ENCODE assay signal across 10 cellular contexts in genomic region chr1:241357366-241358305, GRCh38. TPM values are rescaled to one million over a fixed set of nuclear protein-coding genes. Genes with fewer than 3 reads are reported as not detected.
A peak's percentile ranks its signal among the peaks of the same experiment; 100 is the strongest.
DNase-seq lines count a peak whose midpoint lies in the region; ATAC-seq and TF ChIP-seq lines count a peak whose summit lies in the region.
"Had no signal": no experiment of that assay in that cellular context is flagged by ENCODE, and none has a peak within 500 bp of the region (broad histone marks: within the 10 kb centered on the region; RNA-seq: fewer than 3 reads in every experiment).

No MANE protein-coding gene starts in this region.

- no peaks in the 10 kb centered on the region for H3F3A ChIP-seq in PC-9 (ENCODE audit: insufficient read depth, low read depth)

- H3K4me2 ChIP-seq in Karpas-422 (ENCODE audit: low read depth, low read length, poor library complexity, severe bottlenecking) (peak overlapping the region; percentile 74), PC-9 (no peak overlapping the region)

- peak overlapping the region; percentile 61; the same call in 1 of the 2 replicates for H3K4me3 ChIP-seq in Karpas-422 (ENCODE audit: low read length)
- H3K4me3 ChIP-seq in PC-9, result no peak overlapping the region

- no peaks in the 10 kb centered on the region for H3K36me3 ChIP-seq in Karpas-422 (ENCODE audit: insufficient read depth, low read length)
- no peaks in the 10 kb centered on the region for H3K36me3 ChIP-seq in PC-9 (ENCODE audit: low read depth)
- H3K36me3 ChIP-seq: adrenal gland had no signal

- no peaks in the 10 kb centered on the region for H3K36me3 Mint-ChIP-seq in CD4-positive, alpha-beta T cell (ENCODE audit: low read depth)
- H3K36me3 Mint-ChIP-seq in endothelial cell (ENCODE audit: low read depth, unreplicated experiment) (no peaks in the 10 kb centered on the region), osteocyte (ENCODE audit: unreplicated experiment) (no peaks in the 10 kb centered on the region)

- H3K27me3 ChIP-seq in CD4-positive, alpha-beta T cell (ENCODE audit: control insufficient read depth, insufficient read depth, low read length), result peaks cover 35% of the 10 kb centered on the region
- H3K27me3 ChIP-seq in Karpas-422 (ENCODE audit: low read length), result no peaks in the 10 kb centered on the region
- H3K27me3 ChIP-seq in PC-9 (ENCODE audit: insufficient read depth, low read depth), result no peaks in the 10 kb centered on the region
- H3K27me3 ChIP-seq: adrenal gland had no signal

- H3K79me2 ChIP-seq in Karpas-422 (ENCODE audit: low read length) (no peaks in the 10 kb centered on the region), PC-9 (ENCODE audit: low read depth) (no peaks in the 10 kb centered on the region)

- H3K27me3 Mint-ChIP-seq in CD4-positive, alpha-beta T cell, result peaks cover 62% of the 10 kb centered on the region
- H3K27me3 Mint-ChIP-seq in endothelial cell (ENCODE audit: unreplicated experiment) (peaks cover 8% of the 10 kb centered on the region), osteocyte (ENCODE audit: unreplicated experiment) (no peaks in the 10 kb centered on the region)

- peak overlapping the region; percentile 10 for H3K4me3 Mint-ChIP-seq in CD4-positive, alpha-beta T cell
- H3K4me3 Mint-ChIP-seq in endothelial cell (ENCODE audit: unreplicated experiment) (peak overlapping the region; percentile 90), osteocyte (ENCODE audit: unreplicated experiment) (peak overlapping the region; percentile 70)

- no peaks in the 10 kb centered on the region for H3K9me3 ChIP-seq in CD4-positive, alpha-beta T cell (ENCODE audit: control insufficient read depth, low read length)
- H3K9me3 ChIP-seq in Karpas-422 (ENCODE audit: low read length) (no peaks in the 10 kb centered on the region), PC-9 (ENCODE audit: insufficient read depth, low read depth) (no peaks in the 10 kb centered on the region)
- H3K9me3 ChIP-seq: adrenal gland had no signal

- CTCF ChIA-PET in CD4-positive, alpha-beta T cell (lab: Charles Lee), result no interaction called here
- CTCF ChIA-PET in PC-9 (lab: Charles Lee), result interaction anchor here (0.7 kb wide), 1 partner anchor 25 kb away, joined by 3 read pairs; no protein-coding TSS in a partner anchor

- POLR2A ChIA-PET in CD4-positive, alpha-beta T cell (lab: Charles Lee), result no interaction called here
- POLR2A ChIA-PET in PC-9 (lab: Charles Lee; ENCODE audit: unreplicated experiment), result no interaction called here

- H3K9ac ChIP-seq in Karpas-422 (ENCODE audit: low read length), result peak overlapping the region; percentile 53; the same call in 1 of the 2 replicates

- intact Hi-C loops in CD4-positive, alpha-beta T cell (cut with DNase I, micrococcal nuclease), result no loop called here
- intact Hi-C loops in PC-9 (cut with micrococcal nuclease; ENCODE audit: unreplicated experiment), result no loop called here

- BruUV-seq in PC-9 (replicated peaks; lab: Mats Ljungman, UMichigan), result no TSS peak

- no peak for TF ChIP-seq CTCF in CD4-positive, alpha-beta T cell (IDR thresholded peaks at IDR 0.05)
- TF ChIP-seq CTCF in endothelial cell (IDR thresholded peaks at IDR 0.05; ENCODE audit: unreplicated experiment), result no peak
- TF ChIP-seq CTCF in osteocyte (IDR thresholded peaks at IDR 0.05), result no peak
- TF ChIP-seq CTCF in PC-9 (conservative IDR thresholded peaks at IDR 0.05), result no peak

- H3K4me1 ChIP-seq in Karpas-422 (ENCODE audit: low read length) (peaks cover 7% of the 10 kb centered on the region), PC-9 (replicated peaks; ENCODE audit: insufficient read depth) (no peaks in the 10 kb centered on the region)
- H3K4me1 ChIP-seq: adrenal gland had no signal

- no peak overlapping the region for H3K27ac Mint-ChIP-seq in CD4-positive, alpha-beta T cell
- H3K27ac Mint-ChIP-seq in endothelial cell (ENCODE audit: unreplicated experiment) (no peak overlapping the region), osteocyte (ENCODE audit: unreplicated experiment) (peak overlapping the region; percentile 44)

- no peaks in the 10 kb centered on the region for H3K9me3 Mint-ChIP-seq in CD4-positive, alpha-beta T cell
- H3K9me3 Mint-ChIP-seq in endothelial cell (ENCODE audit: unreplicated experiment) (no peaks in the 10 kb centered on the region), osteocyte (ENCODE audit: unreplicated experiment) (no peaks in the 10 kb centered on the region)

- H3K9me2 ChIP-seq in Karpas-422 (replicated peaks; ENCODE audit: insufficient read depth, low read length) (no peaks in the 10 kb centered on the region), PC-9 (ENCODE audit: insufficient read depth) (no peaks in the 10 kb centered on the region)

- H3K27ac ChIP-seq in CD4-positive, alpha-beta T cell (ENCODE audit: low read depth, low read length), result no peak overlapping the region
- H3K27ac ChIP-seq in Karpas-422 (ENCODE audit: low read length), result no peak overlapping the region
- H3K27ac ChIP-seq in PC-9, result no peak overlapping the region

- no peak for ATAC-seq in CD4-positive, alpha-beta T cell (ENCODE audit: poor library complexity)
- no peak for ATAC-seq in HG02973 (IDR thresholded peaks at IDR 0.05; ENCODE audit: unreplicated experiment)

- DNase-seq in CD4-positive, alpha-beta T cell, result no peak
- DNase-seq in Karpas-422 (peak; percentile 35), endothelial cell (ENCODE audit: low spot score) (no peak), osteocyte (ENCODE audit: extremely low spot score, unreplicated experiment) (no peak), SW 1271 (lab: John Stamatoyannopoulos, UW) (no peak), PC-9 (no peak), GM19240 (ENCODE audit: insufficient read length, low spot score) (no peak)
- DNase-seq: NCI-H1417 treated with DMSO at 0.1 percent for 48 hours had no signal

- H4K20me1 ChIP-seq in Karpas-422 (ENCODE audit: insufficient read depth, low read depth, low read length), result no peaks in the 10 kb centered on the region
- no peaks in the 10 kb centered on the region for H4K20me1 ChIP-seq in PC-9 (ENCODE audit: insufficient read depth)

- H3K4me1 Mint-ChIP-seq in CD4-positive, alpha-beta T cell (ENCODE audit: low read depth), result peaks cover 9% of the 10 kb centered on the region
- H3K4me1 Mint-ChIP-seq in endothelial cell (ENCODE audit: unreplicated experiment), result peaks cover 6% of the 10 kb centered on the region
- H3K4me1 Mint-ChIP-seq in osteocyte (ENCODE audit: unreplicated experiment), result peaks cover 42% of the 10 kb centered on the region

- H2AFZ ChIP-seq in Karpas-422 (ENCODE audit: low read length) (no peak overlapping the region), PC-9 (no peak overlapping the region)

RNA-seq across cellular contexts. Expression of gene RGS7, which starts 0.6 kb away (rescaled TPM):
- total RNA-seq in CD4-positive, alpha-beta T cell, result not detected
- not detected in 2 replicates for total RNA-seq in Karpas-422 (2014; rRNA removed; shearing (Covaris generic); ENCODE audit: low replicate concordance)
- total RNA-seq in endothelial cell (ENCODE audit: unreplicated experiment), result 1.4 TPM
- 10.8 and 10.9 TPM in 2 replicates for total RNA-seq in osteocyte
- 2.0 and 5.8 TPM in 2 replicates for total RNA-seq in PC-9 (2021)

Comparison
In these comparisons a context has a peak if more than half of its experiments do, and no peak if none do; other contexts are left out.
1. H3K4me3 Mint-ChIP-seq: peak in every context shown above with its lines; median percentile 90 in endothelial cell; 70 in osteocyte; 10 in CD4-positive, alpha-beta T cell.